11 cellular contexts compared by ENCODE assay signal in the genomic region with DNA sequence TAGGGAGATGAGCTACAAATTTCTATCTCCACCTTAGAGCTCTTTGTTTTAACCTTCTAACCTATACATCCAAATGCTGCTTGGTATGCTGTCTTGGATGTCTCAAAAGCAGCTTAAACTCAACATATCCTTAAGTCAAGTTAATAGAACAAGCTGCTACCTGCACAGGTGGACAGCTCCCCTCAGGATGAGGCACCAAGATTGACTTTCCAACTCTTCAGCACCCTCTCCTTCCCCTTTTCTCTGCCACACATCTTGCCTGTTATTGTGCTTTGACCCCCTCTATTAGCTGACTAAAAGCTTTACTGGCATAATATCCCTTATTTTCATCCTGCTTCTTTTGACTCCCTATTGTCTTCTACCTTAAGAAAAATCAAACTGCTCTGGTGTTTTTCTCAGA.
"Had no signal": no experiment of that assay in that cellular context is flagged by ENCODE, and none has a peak within 500 bp of the region (broad histone marks: within the 10 kb centered on the region; RNA-seq: fewer than 3 reads in every experiment).

No MANE protein-coding gene starts in this region.

- ATAC-seq: HepG2, K562 had no signal

- H3K4me3 ChIP-seq: K562 had no signal

- DNase-seq: IMR-90, Karpas-422, Kasumi-1, KBM-7, KG1 had no signal

- H3K9ac ChIP-seq: KMS-11 had no signal

- H3K4me1 Mint-ChIP-seq: IgD-negative memory B cell had no signal

- H3K27ac Mint-ChIP-seq: IgD-negative memory B cell had no signal

- H3K4me2 ChIP-seq: KMS-11 had no signal

- FAIRE-seq: HepG2, HTR-8/SVneo, K562 had no signal

- H3K27ac ChIP-seq: HL-60, KMS-11 had no signal

- H3K36me3 Mint-ChIP-seq: IgD-negative memory B cell had no signal

- H3K4me3 Mint-ChIP-seq: IgD-negative memory B cell had no signal
